In the genomic region with DNA sequence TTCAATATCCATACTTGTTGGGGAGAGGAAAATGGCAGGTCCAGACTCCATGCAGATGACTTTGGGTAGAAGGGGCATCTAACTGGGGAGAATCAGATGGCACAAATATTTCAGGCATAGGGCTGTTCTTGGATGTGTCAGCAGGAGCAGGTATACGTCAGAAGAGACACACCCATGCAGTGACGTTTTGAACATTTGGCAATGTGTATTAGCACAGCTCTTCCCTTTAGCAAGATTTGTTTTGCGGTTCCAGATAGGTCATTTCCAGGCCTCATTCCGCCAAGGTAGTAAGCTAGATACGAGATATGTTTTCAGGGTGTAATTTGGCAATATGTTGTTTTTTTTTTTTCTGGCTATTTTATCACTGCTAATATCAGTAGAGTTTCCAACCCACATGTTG, we compare ENCODE assay signal across 18 cellular contexts.
DNase-seq lines count a peak whose midpoint lies in the region; ATAC-seq and TF ChIP-seq lines count a peak whose summit lies in the region.
"Had no signal": no experiment of that assay in that cellular context is flagged by ENCODE, and none has a peak within 500 bp of the region (broad histone marks: within the 10 kb centered on the region; RNA-seq: fewer than 3 reads in every experiment).

No MANE protein-coding gene starts in this region.

- DNase-seq in AG20443 (ENCODE audit: low spot score): peak; percentile 8
- DNase-seq in H4 (ENCODE audit: low spot score): peak; percentile 29
- peak; percentile 61 for DNase-seq in PC-3
- DNase-seq in neural crest cell (ENCODE audit: low read depth, low spot score): no peak
- no peak for DNase-seq in lower leg skin (ENCODE audit: low spot score in 2 of 2)
- no peak for DNase-seq in right cardiac atrium
- DNase-seq: C1 segment of cervical spinal cord; CD8-positive, alpha-beta memory T cell; DND-41; H9; NCI-H1105; NCI-H2081 treated with DMSO at 0.1 percent for 48 hours; NCI-H2227 treated with DMSO at 0.1 percent for 48 hours; Peyer's patch; SHP77 treated with DMSO at 0.1 percent for 48 hours; SK-N-SH; T-helper 1 cell had no signal

- WGBS in lower leg skin, 2 donors: 62 to 68% methylated on average over 5 of the region's 5 CpGs
- 70% methylated on average over 5 of the region's 5 CpGs for WGBS in right cardiac atrium

- H3K9me3 Mint-ChIP-seq in neural crest cell: peaks cover 4% of the 10 kb centered on the region
- H3K9me3 Mint-ChIP-seq: H9 had no signal

- H3K9ac ChIP-seq in PC-3 (ENCODE audit: low read length): no peak overlapping the region
- H3K9ac ChIP-seq: SK-N-SH had no signal

- POLR2A ChIA-PET in PC-3 (lab: Charles Lee; ENCODE audit: unreplicated experiment): no interaction called here

- H2AFZ ChIP-seq in PC-3 (ENCODE audit: low read length): peak overlapping the region; percentile 17; the same call in 1 of the 2 replicates

- H3K4me2 ChIP-seq in PC-3 (ENCODE audit: low read length): no peak overlapping the region
- H3K4me2 ChIP-seq: SK-N-SH had no signal

- H3K4me3 Mint-ChIP-seq in neural crest cell: no peak overlapping the region
- H3K4me3 Mint-ChIP-seq: CD8-positive, alpha-beta memory T cell; H9 had no signal

- H3K4me3 ChIP-seq in PC-3 (ENCODE audit: low read length) (no peak overlapping the region), lower leg skin (ENCODE audit: low read depth, poor library complexity, severe bottlenecking) (no peak overlapping the region), right cardiac atrium (ENCODE audit: low read length) (no peak overlapping the region)
- H3K4me3 ChIP-seq: Peyer's patch had no signal

- H3K79me2 ChIP-seq in PC-3 (ENCODE audit: low read length): no peaks in the 10 kb centered on the region

- CTCF ChIA-PET in PC-3 (lab: Charles Lee): no interaction called here

- H3K4me1 Mint-ChIP-seq in neural crest cell: no peaks in the 10 kb centered on the region
- H3K4me1 Mint-ChIP-seq: CD8-positive, alpha-beta memory T cell had no signal

- H3K9me3 ChIP-seq in PC-3 (ENCODE audit: low read length): no peaks in the 10 kb centered on the region
- no peaks in the 10 kb centered on the region for H3K9me3 ChIP-seq in right cardiac atrium (ENCODE audit: control insufficient read depth, low read length)
- H3K9me3 ChIP-seq: Peyer's patch, SK-N-SH had no signal

- no peaks in the 10 kb centered on the region for H3K27me3 Mint-ChIP-seq in neural crest cell (ENCODE audit: low read depth)
- H3K27me3 Mint-ChIP-seq: CD8-positive, alpha-beta memory T cell had no signal

- ATAC-seq in PC-3 (no peak), right cardiac atrium (no peak), HG03175 (IDR thresholded peaks at IDR 0.05; ENCODE audit: unreplicated experiment) (no peak)

- no TSS peak for BruUV-seq in PC-3 (replicated peaks; lab: Mats Ljungman, UMichigan)

- H3K27ac ChIP-seq in PC-3 (ENCODE audit: low read length) (no peak overlapping the region), right cardiac atrium (ENCODE audit: low read length) (no peak overlapping the region)
- H3K27ac ChIP-seq: Peyer's patch had no signal

- TF ChIP-seq CTCF in PC-3 (conservative IDR thresholded peaks at IDR 0.05; ENCODE audit: low read depth, low read length) (no peak), neural crest cell (conservative IDR thresholded peaks at IDR 0.05) (no peak), lower leg skin (IDR thresholded peaks at IDR 0.05) (no peak)

- no peaks in the 10 kb centered on the region for H3F3A ChIP-seq in PC-3 (ENCODE audit: low read length, unreplicated experiment)

- H3K27ac Mint-ChIP-seq in neural crest cell (ENCODE audit: unreplicated experiment): peak overlapping the region; percentile 40
- H3K27ac Mint-ChIP-seq: CD8-positive, alpha-beta memory T cell; H9 had no signal

- H3K27me3 ChIP-seq in PC-3 (ENCODE audit: low read length) (no peaks in the 10 kb centered on the region), right cardiac atrium (ENCODE audit: control insufficient read depth, insufficient read depth) (no peaks in the 10 kb centered on the region)
- H3K27me3 ChIP-seq: Peyer's patch had no signal

- H3K36me3 Mint-ChIP-seq in neural crest cell (ENCODE audit: low read depth): no peaks in the 10 kb centered on the region
- H3K36me3 Mint-ChIP-seq: CD8-positive, alpha-beta memory T cell had no signal

- intact Hi-C loops in PC-3 (cut with micrococcal nuclease) (no loop called here), lower leg skin (cut with DNase I; ENCODE audit: low total_unique reads) (no loop called here), right cardiac atrium (cut with DNase I) (no loop called here)

- no peaks in the 10 kb centered on the region for H4K20me1 ChIP-seq in PC-3 (ENCODE audit: low read length)

- no peaks in the 10 kb centered on the region for H3K9me2 ChIP-seq in PC-3 (replicated peaks; ENCODE audit: low read length)
- H3K9me2 ChIP-seq: SK-N-SH had no signal

- TF ChIP-seq POLR2A in lower leg skin (IDR thresholded peaks at IDR 0.05): no peak

- H3K4me1 ChIP-seq in PC-3 (ENCODE audit: insufficient read depth, low read length) (no peaks in the 10 kb centered on the region), right cardiac atrium (ENCODE audit: control insufficient read depth, insufficient read depth, low read length) (no peaks in the 10 kb centered on the region)
- H3K4me1 ChIP-seq: Peyer's patch had no signal

- H3K36me3 ChIP-seq in PC-3 (ENCODE audit: low read depth, low read length): no peaks in the 10 kb centered on the region
- H3K36me3 ChIP-seq: Peyer's patch had no signal

Comparison
In these comparisons a context has a peak if more than half of its experiments do, and no peak if none do; other contexts are left out.
1. DNase-seq: peak in AG20443 (single experiment), H4 (single experiment) and PC-3 (single experiment); none in neural crest cell (single experiment), lower leg skin (0 of 2) and right cardiac atrium (0 of 3).